Comparison of ENCODE assay signal across 9 cellular contexts in the genomic region with DNA sequence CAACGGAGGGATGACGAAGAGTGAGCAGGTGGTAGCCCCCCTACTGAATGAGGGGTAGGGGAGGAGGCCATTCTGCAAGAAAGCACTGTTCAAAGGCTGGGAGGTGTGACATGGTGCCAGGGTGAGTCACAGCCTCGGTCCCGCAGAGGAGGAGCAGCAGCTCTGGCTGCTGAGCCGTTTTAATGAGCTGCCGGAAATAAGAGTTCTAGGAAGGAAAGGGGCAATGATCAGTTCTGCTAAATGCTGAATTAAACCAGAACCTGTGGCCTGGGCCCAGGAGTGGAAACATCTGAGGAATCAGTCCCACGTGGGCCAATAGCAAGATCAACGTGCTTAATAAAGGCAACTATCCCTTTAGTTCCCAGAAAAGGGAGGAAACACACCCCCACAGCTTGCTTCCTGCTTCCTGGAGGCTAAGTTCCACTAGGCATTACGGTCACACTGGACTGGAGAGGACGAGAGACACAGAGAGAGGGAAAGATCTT. TPM values are rescaled to one million over a fixed set of nuclear protein-coding genes. Genes with fewer than 3 reads are reported as not detected.
DNase-seq lines count a peak whose midpoint lies in the region; ATAC-seq, FAIRE-seq and TF ChIP-seq lines count a peak whose summit lies in the region.
"Had no signal": no experiment of that assay in that cellular context is flagged by ENCODE, and none has a peak within 500 bp of the region (broad histone marks: within the 10 kb centered on the region; RNA-seq: fewer than 3 reads in every experiment).

No MANE protein-coding gene starts in this region.

- H3K36me3 ChIP-seq in endothelial cell of umbilical vein (ENCODE audit: control insufficient read depth in 2 of 2, extremely low read depth in 1 of 2, insufficient read depth in 2 of 2, low read length in 2 of 2) = peaks cover 0 to 32% of the 10 kb centered on the region in 2 experiments
- peaks cover 32 to 40% of the 10 kb centered on the region in 2 experiments for H3K36me3 ChIP-seq in trophoblast cell (ENCODE audit: control insufficient read depth in 1 of 2, insufficient read depth in 2 of 2, low read length in 2 of 2)

- TF ChIP-seq CTCF in endothelial cell of umbilical vein (IDR thresholded peaks at IDR 0.05; ENCODE audit: extremely low read depth in 1 of 2, insufficient read depth in 1 of 2, low read depth in 1 of 2, low read length in 2 of 2) = no peak

- no peaks in the 10 kb centered on the region for H3K9me3 Mint-ChIP-seq in T-helper 1 cell treated with Interleukin-12 subunit alpha and Interleukin-12 subunit beta and Interleukin-4 antibody, amounts not matched to agents 30 μg/mL and 1 μg/mL, for 36 hours

- H3K9me1 ChIP-seq in endothelial cell of umbilical vein (replicated peaks; ENCODE audit: control insufficient read depth, extremely low read depth, insufficient read depth, low read length) = no peaks in the 10 kb centered on the region

- peak; percentile 94 for FAIRE-seq in endothelial cell of umbilical vein (lab: Jason Lieb, UNC)

- peaks cover 13% of the 10 kb centered on the region for H3K36me3 Mint-ChIP-seq in T-helper 1 cell treated with Interleukin-12 subunit alpha and Interleukin-12 subunit beta and Interleukin-4 antibody, amounts not matched to agents 30 μg/mL and 1 μg/mL, for 36 hours (ENCODE audit: low read depth)

- H4K12ac ChIP-seq in trophoblast cell (ENCODE audit: low read depth, low read length) = no peak overlapping the region

- POLR2A ChIA-PET in endothelial cell of umbilical vein (lab: Charles Lee) = no interaction called here

- H3K18ac ChIP-seq in trophoblast cell (ENCODE audit: low read length) = no peak overlapping the region

- H3K27me3 ChIP-seq in endothelial cell of umbilical vein (ENCODE audit: control insufficient read depth in 2 of 2, insufficient read depth in 2 of 2, low read length in 2 of 2) = no peaks in the 10 kb centered on the region
- no peaks in the 10 kb centered on the region for H3K27me3 ChIP-seq in trophoblast cell (ENCODE audit: insufficient read depth, low read length)

- no peak overlapping the region for H3K4me3 Mint-ChIP-seq in T-helper 1 cell treated with Interleukin-12 subunit alpha and Interleukin-12 subunit beta and Interleukin-4 antibody, amounts not matched to agents 30 μg/mL and 1 μg/mL, for 36 hours

- H3K4me1 Mint-ChIP-seq in T-helper 1 cell treated with Interleukin-12 subunit alpha and Interleukin-12 subunit beta and Interleukin-4 antibody, amounts not matched to agents 30 μg/mL and 1 μg/mL, for 36 hours (ENCODE audit: low read depth) = peaks cover 24% of the 10 kb centered on the region

- H2AFZ ChIP-seq in endothelial cell of umbilical vein (ENCODE audit: low read depth, low read length) = peak overlapping the region; percentile 76
- no peak overlapping the region for H2AFZ ChIP-seq in trophoblast cell (ENCODE audit: insufficient read depth, low read length, poor library complexity)

- H3K4me3 ChIP-seq in endothelial cell of umbilical vein (replicated peaks in 1 of 3; ENCODE audit: insufficient read depth in 1 of 3, low read depth in 1 of 3, low read length in 3 of 3) (peak overlapping the region in 1 of 3 experiments; percentile 44), trophoblast cell (ENCODE audit: low read depth, low read length) (no peak overlapping the region)

- no peak overlapping the region for H3K14ac ChIP-seq in trophoblast cell (ENCODE audit: low read length)

- no CpG with 5 or more reads among the region's 10 CpGs for WGBS in trophoblast cell (ENCODE audit: extremely low coverage, insufficient coverage, insufficient read length)

- H3K9ac ChIP-seq in endothelial cell of umbilical vein (replicated peaks; ENCODE audit: extremely low read depth, insufficient read depth, low read length) = peak overlapping the region; percentile 25
- H3K9ac ChIP-seq in trophoblast cell (ENCODE audit: low read length) = no peak overlapping the region

- ATAC-seq in left lobe of liver = no peak

- no TSS peak for BruUV-seq in endothelial cell of umbilical vein (replicated peaks; lab: Mats Ljungman, UMichigan)

- H3K4me2 ChIP-seq in endothelial cell of umbilical vein (ENCODE audit: insufficient read depth, low read length) = peak overlapping the region; percentile 77
- H3K4me2 ChIP-seq in trophoblast cell (ENCODE audit: low read length) = no peak overlapping the region

- TF ChIP-seq POLR2A in endothelial cell of umbilical vein (IDR thresholded peaks at IDR 0.05; ENCODE audit: low read depth, low read length) = no peak

- H2BK5ac ChIP-seq in trophoblast cell (ENCODE audit: low read depth, low read length, poor library complexity) = no peak overlapping the region

- H3K27ac ChIP-seq in endothelial cell of umbilical vein (ENCODE audit: insufficient read depth, low read depth, low read length) = peak overlapping the region; percentile 73
- no peak overlapping the region for H3K27ac ChIP-seq in trophoblast cell (ENCODE audit: low read depth, low read length)

- no peaks in the 10 kb centered on the region for H4K20me1 ChIP-seq in endothelial cell of umbilical vein (replicated peaks; ENCODE audit: control insufficient read depth, extremely low read depth, insufficient read depth, low read length)

- H3K79me1 ChIP-seq in trophoblast cell (ENCODE audit: low read length) = peaks cover 4% of the 10 kb centered on the region

- H4K91ac ChIP-seq in trophoblast cell (ENCODE audit: low read depth, low read length) = no peak overlapping the region

- H2BK12ac ChIP-seq in trophoblast cell (ENCODE audit: low read length) = no peak overlapping the region

- H2BK120ac ChIP-seq in trophoblast cell (ENCODE audit: insufficient read depth, low read length, poor library complexity) = no peak overlapping the region

- peak; percentile 7 for DNase-seq in GF-D8 (lab: John Stamatoyannopoulos, UW)
- DNase-seq in endothelial cell of umbilical vein (ENCODE audit: low read depth, low spot score) = peak; percentile 73
- DNase-seq in trophoblast cell = peak; percentile 16 to 27
- no peak for DNase-seq in A172 (ENCODE audit: low spot score)
- no peak for DNase-seq in left lobe of liver (ENCODE audit: low spot score)
- DNase-seq in GOT3 (lab: John Stamatoyannopoulos, UW) = no peak
- no peak for DNase-seq in NCI-H226

- H3K27ac Mint-ChIP-seq in T-helper 1 cell treated with Interleukin-12 subunit alpha and Interleukin-12 subunit beta and Interleukin-4 antibody, amounts not matched to agents 30 μg/mL and 1 μg/mL, for 36 hours = peak overlapping the region; percentile 26

- CTCF ChIA-PET in endothelial cell of umbilical vein (lab: Charles Lee) = interaction anchor here (0.6 to 1.2 kb wide), 3 partner anchors 18 to 47 kb away, joined by 3 read pairs; no protein-coding TSS in a partner anchor

- no peak overlapping the region for H3K4ac ChIP-seq in trophoblast cell (ENCODE audit: low read depth, low read length)

- H3K27me3 Mint-ChIP-seq in T-helper 1 cell treated with Interleukin-12 subunit alpha and Interleukin-12 subunit beta and Interleukin-4 antibody, amounts not matched to agents 30 μg/mL and 1 μg/mL, for 36 hours (ENCODE audit: low read depth) = no peaks in the 10 kb centered on the region

- no peak overlapping the region for H2AK5ac ChIP-seq in trophoblast cell (ENCODE audit: low read length)

- H3K4me1 ChIP-seq in endothelial cell of umbilical vein (ENCODE audit: control insufficient read depth, extremely low read depth, insufficient read depth, low read length) = peaks cover 28% of the 10 kb centered on the region
- H3K4me1 ChIP-seq in trophoblast cell (ENCODE audit: control insufficient read depth in 1 of 2, insufficient read depth in 2 of 2, low read length in 2 of 2) = peaks cover 0 to 7% of the 10 kb centered on the region in 2 experiments

- H3K79me2 ChIP-seq in endothelial cell of umbilical vein (ENCODE audit: control insufficient read depth, insufficient read depth, low read length) (peaks cover 40% of the 10 kb centered on the region), trophoblast cell (ENCODE audit: control insufficient read depth, insufficient read depth, low read length, poor library complexity) (peaks cover 8% of the 10 kb centered on the region)

- dilution Hi-C loops in endothelial cell of umbilical vein (cut with MboI; ENCODE audit: extremely low pct_ligation_motif_present, low sequenced_read_pairs) = no loop called here

- no peak overlapping the region for H3K23ac ChIP-seq in trophoblast cell (ENCODE audit: low read length)

- H3K9me3 ChIP-seq in endothelial cell of umbilical vein (replicated peaks; ENCODE audit: control insufficient read depth, insufficient read depth, low read length) = no peaks in the 10 kb centered on the region
- peaks cover 1% of the 10 kb centered on the region for H3K9me3 ChIP-seq in trophoblast cell (ENCODE audit: insufficient read depth, low read depth, low read length)

- intact Hi-C loops in endothelial cell of umbilical vein (cut with micrococcal nuclease) = loop anchor here (2.0 kb wide), 1 partner anchor 42 kb away; no protein-coding TSS in a partner anchor

- H4K8ac ChIP-seq in trophoblast cell (ENCODE audit: low read depth, low read length) = no peak overlapping the region

RNA-seq across cellular contexts. Expression of a gene that starts 3.6 kb away (rescaled TPM):
- total RNA-seq in endothelial cell of umbilical vein (81.6 and 84.2 TPM in 2 replicates), left lobe of liver (39.7 TPM)
- 50.6 and 58.2 TPM in 2 replicates for polyA plus RNA-seq in endothelial cell of umbilical vein
- 23.9 and 30.7 TPM in 2 replicates for polyA plus RNA-seq in endothelial cell of umbilical vein (2011; cell fraction: cytosol; rRNA removed)
- polyA plus RNA-seq in endothelial cell of umbilical vein (2011; cell fraction: nucleus; rRNA removed) = 269 and 325 TPM in 2 replicates
- polyA plus RNA-seq in endothelial cell of umbilical vein (2012) = 34.1 and 38.5 TPM in 2 replicates
- 64.0 and 70.6 TPM in 2 replicates for polyA minus RNA-seq in endothelial cell of umbilical vein
- 9.8 TPM for polyA minus RNA-seq in endothelial cell of umbilical vein (2011; cell fraction: cytosol; rRNA and poly(A)+ RNA removed)
- polyA minus RNA-seq in endothelial cell of umbilical vein (2011; cell fraction: nucleus; rRNA and poly(A)+ RNA removed) = 88.4 and 109 TPM in 2 replicates
- 20.8 and 21.0 TPM in 2 replicates for polyA plus RNA-seq in trophoblast cell (2013)
- 13.1 and 15.8 TPM in 2 replicates for total RNA-seq in A172 (2014; rRNA removed; shearing (Covaris generic))

RNA-seq across cellular contexts. Expression of a gene that starts 49.2 kb away (rescaled TPM):
- not detected in 2 replicates for total RNA-seq in endothelial cell of umbilical vein
- polyA plus RNA-seq in endothelial cell of umbilical vein = 0.02 and 0.03 TPM in 2 replicates
- not detected in 2 replicates for polyA plus RNA-seq in endothelial cell of umbilical vein (2011; cell fraction: cytosol; rRNA removed)
- polyA plus RNA-seq in endothelial cell of umbilical vein (2011; cell fraction: nucleus; rRNA removed) = not detected in 2 replicates
- not detected in 2 replicates for polyA plus RNA-seq in endothelial cell of umbilical vein (2012)
- not detected in 2 replicates for polyA minus RNA-seq in endothelial cell of umbilical vein
- not detected for polyA minus RNA-seq in endothelial cell of umbilical vein (2011; cell fraction: cytosol; rRNA and poly(A)+ RNA removed)
- polyA minus RNA-seq in endothelial cell of umbilical vein (2011; cell fraction: nucleus; rRNA and poly(A)+ RNA removed) = not detected in 2 replicates
- 0.01 TPM in 1 of 2 replicates, not detected in the other for polyA plus RNA-seq in trophoblast cell (2013)
- not detected in 2 replicates for total RNA-seq in A172 (2014; rRNA removed; shearing (Covaris generic))
- total RNA-seq in left lobe of liver = 0.08 TPM
- total RNA-seq: NCI-H460 had no signal

RNA-seq across cellular contexts. Expression of a gene that starts 59.9 kb away (rescaled TPM):
- total RNA-seq in endothelial cell of umbilical vein (not detected in 2 replicates), left lobe of liver (not detected)
- polyA plus RNA-seq in endothelial cell of umbilical vein = not detected in 2 replicates
- 0.01 TPM in 1 of 2 replicates, not detected in the other for polyA plus RNA-seq in endothelial cell of umbilical vein (2011; cell fraction: cytosol; rRNA removed)
- not detected in 2 replicates for polyA plus RNA-seq in endothelial cell of umbilical vein (2011; cell fraction: nucleus; rRNA removed)
- 0.05 TPM in 1 of 2 replicates, not detected in the other for polyA plus RNA-seq in endothelial cell of umbilical vein (2012)
- polyA minus RNA-seq in endothelial cell of umbilical vein = not detected in 2 replicates
- polyA minus RNA-seq in endothelial cell of umbilical vein (2011; cell fraction: cytosol; rRNA and poly(A)+ RNA removed) = not detected
- polyA minus RNA-seq in endothelial cell of umbilical vein (2011; cell fraction: nucleus; rRNA and poly(A)+ RNA removed) = not detected in 2 replicates
- not detected in 2 replicates for polyA plus RNA-seq in trophoblast cell (2013)
- not detected in 2 replicates for total RNA-seq in A172 (2014; rRNA removed; shearing (Covaris generic))
- total RNA-seq: NCI-H460 had no signal

Comparison
In these comparisons a context has a peak if more than half of its experiments do, and no peak if none do; other contexts are left out.
1. DNase-seq: peak in GF-D8 (single experiment), endothelial cell of umbilical vein (single experiment) and trophoblast cell (2 of 2); none in A172 (single experiment), left lobe of liver (single experiment), GOT3 (single experiment) and NCI-H226 (single experiment).